Comparison of ENCODE assay signal across 16 cellular contexts in genomic region chr2:40516604-40517003, GRCh38.
"Had no signal": no experiment of that assay in that cellular context is flagged by ENCODE, and none has a peak within 500 bp of the region (broad histone marks: within the 10 kb centered on the region; RNA-seq: fewer than 3 reads in every experiment).

No MANE protein-coding gene starts in this region.

- ATAC-seq: gastrocnemius medialis; left cardiac atrium; natural killer cell treated with Interleukin-12 subunit alpha and Interleukin-12 subunit beta and Interleukin-15 and Interleukin-18, amount 100 ng/mL, for 72 hours; T-cell had no signal

- DNase-seq: activated CD4-positive, alpha-beta T cell treated with anti-CD3 and anti-CD28 coated beads, Interleukin-2, amount 50 U/mL, for 48 hours; activated gamma-delta T cell; adrenal gland; cerebellar nuclear complex; esophagus squamous epithelium; gastrocnemius medialis; hypothalamus; left cardiac atrium; spleen; stimulated activated CD4-positive, alpha-beta T cell treated with anti-CD3 and anti-CD28 coated beads, Interleukin-4, amount 100 ng/mL, for 1 hour; stimulated activated naive CD4-positive, alpha-beta T cell treated with Interleukin-2 at 50 U/mL for 16 hours; substantia nigra; T-cell; thyroid gland; WERI-Rb-1 had no signal
